19 cellular contexts compared by ENCODE assay signal in genomic region chr6:106572436-106572835, GRCh38. TPM values are rescaled to one million over a fixed set of nuclear protein-coding genes. Genes with fewer than 3 reads are reported as not detected.
DNase-seq lines count a peak whose midpoint lies in the region; ATAC-seq and TF ChIP-seq lines count a peak whose summit lies in the region.
"Had no signal": no experiment of that assay in that cellular context is flagged by ENCODE, and none has a peak within 500 bp of the region (broad histone marks: within the 10 kb centered on the region; RNA-seq: fewer than 3 reads in every experiment).

No MANE protein-coding gene starts in this region.

- peak; percentile 26 for DNase-seq in DMS53 (lab: John Stamatoyannopoulos, UW)
- no peak for DNase-seq in DMS53 treated with DMSO at 0.1 percent for 48 hours (lab: John Stamatoyannopoulos, UW; ENCODE audit: unreplicated experiment)
- DNase-seq in WTC11 (ENCODE audit: low spot score): no peak
- DNase-seq in naive B cell: no peak
- DNase-seq in DMS153 treated with DMSO at 0.1 percent for 48 hours (lab: John Stamatoyannopoulos, UW; ENCODE audit: unreplicated experiment): no peak
- DNase-seq in posterior cingulate gyrus: no peak
- no peak for DNase-seq in gastrocnemius medialis
- DNase-seq: C1 segment of cervical spinal cord, COR-L47, DMS153, NCI-H1417 treated with DMSO at 0.1 percent for 48 hours, NCI-H2029 treated with DMSO at 0.1 percent for 48 hours, NCI-H510A treated with DMSO at 0.1 percent for 48 hours, Peyer's patch, Right ventricle myocardium superior had no signal

- H3K4me3 ChIP-seq in gastrocnemius medialis: no peak overlapping the region
- H3K4me3 ChIP-seq: GM12878, Peyer's patch had no signal

- H3K36me3 ChIP-seq in gastrocnemius medialis: no peaks in the 10 kb centered on the region

- H3K27ac ChIP-seq in gastrocnemius medialis: no peak overlapping the region
- H3K27ac ChIP-seq: 22Rv1, Peyer's patch had no signal

- intact Hi-C loops in posterior cingulate gyrus (cut with DNase I): no loop called here
- intact Hi-C loops in gastrocnemius medialis (cut with DNase I; ENCODE audit: low total_unique reads): no loop called here

- TF ChIP-seq POLR2A in gastrocnemius medialis (IDR thresholded peaks at IDR 0.05): no peak

- no peaks in the 10 kb centered on the region for H3K27me3 Mint-ChIP-seq in WTC11 (ENCODE audit: low read depth)
- H3K27me3 Mint-ChIP-seq in naive B cell: no peaks in the 10 kb centered on the region
- no peaks in the 10 kb centered on the region for H3K27me3 Mint-ChIP-seq in stimulated activated memory B cell treated with anti-CD40 and anti-IgM and Interleukin-4, amounts not matched to agents 10 μg/mL and 1 μg/mL and 100 μg/mL, for 72 hours

- H3K9me3 Mint-ChIP-seq in WTC11: no peaks in the 10 kb centered on the region
- H3K9me3 Mint-ChIP-seq in naive B cell: no peaks in the 10 kb centered on the region
- H3K9me3 Mint-ChIP-seq in stimulated activated memory B cell treated with anti-CD40 and anti-IgM and Interleukin-4, amounts not matched to agents 10 μg/mL and 1 μg/mL and 100 μg/mL, for 72 hours: no peaks in the 10 kb centered on the region

- CTCF ChIA-PET in WTC11 (lab: Charles Lee): interaction anchor here (0.5 to 1.7 kb wide), 2 partner anchors 407 to 478 kb away, joined by 5 to 6 read pairs; no protein-coding TSS in a partner anchor

- no peaks in the 10 kb centered on the region for H3K9me3 ChIP-seq in gastrocnemius medialis
- H3K9me3 ChIP-seq: Peyer's patch had no signal

- TF ChIP-seq CTCF in WTC11 (IDR thresholded peaks at IDR 0.05): no peak
- no peak for TF ChIP-seq CTCF in gastrocnemius medialis (IDR thresholded peaks at IDR 0.05 in 4 of 5, conservative IDR thresholded peaks at IDR 0.05 in 1 of 5)

- H3K4me1 Mint-ChIP-seq in WTC11 (0 out of 2 replicates have a peak, but pooled peaks cover 4% of the 10 kb centered on the region), naive B cell (peaks cover 0 to 7% (median 5%) of the 10 kb centered on the region in 3 donors)
- peaks cover 11% of the 10 kb centered on the region for H3K4me1 Mint-ChIP-seq in stimulated activated memory B cell treated with anti-CD40 and anti-IgM and Interleukin-4, amounts not matched to agents 10 μg/mL and 1 μg/mL and 100 μg/mL, for 72 hours

- H3K36me3 Mint-ChIP-seq in WTC11 (peaks cover 14% of the 10 kb centered on the region), naive B cell (peaks cover 5 to 23% of the 10 kb centered on the region in 2 donors)
- H3K36me3 Mint-ChIP-seq in stimulated activated memory B cell treated with anti-CD40 and anti-IgM and Interleukin-4, amounts not matched to agents 10 μg/mL and 1 μg/mL and 100 μg/mL, for 72 hours: peaks cover 48% of the 10 kb centered on the region

- POLR2A ChIA-PET in WTC11 (lab: Charles Lee): no interaction called here

- peaks cover 0 to 18% of the 10 kb centered on the region in 2 donors for H3K4me1 ChIP-seq in gastrocnemius medialis
- H3K4me1 ChIP-seq: Peyer's patch had no signal

- in situ Hi-C loops in gastrocnemius medialis (cut with MboI; ENCODE audit: low sequenced_read_pairs in 4 of 4): loop anchor here in 3 of 4 donors (25.0 kb wide), 2 partner anchors 235 to 1135 kb away; partner anchors contain the start of gene ATG5 (in 1 of the 3)

- 0 out of 2 replicates have a peak overlapping the region, but pooled peaks have one; percentile 61 for H3K27ac Mint-ChIP-seq in WTC11
- H3K27ac Mint-ChIP-seq in naive B cell: peak overlapping the region in 4 of 6 donors; percentile 32 to 71 (median 54)
- peak overlapping the region; percentile 2 for H3K27ac Mint-ChIP-seq in stimulated activated memory B cell treated with anti-CD40 and anti-IgM and Interleukin-4, amounts not matched to agents 10 μg/mL and 1 μg/mL and 100 μg/mL, for 72 hours

- H3K27me3 ChIP-seq in gastrocnemius medialis: no peaks in the 10 kb centered on the region
- H3K27me3 ChIP-seq: Peyer's patch had no signal

- no peak; the same call in 1 of the 2 replicates for ATAC-seq in WTC11
- no peak for ATAC-seq in naive B cell (ENCODE audit: low read depth in 2 of 2)
- no peak for ATAC-seq in stimulated activated memory B cell treated with anti-CD40 and anti-IgM and Interleukin-4, amounts not matched to agents 10 μg/mL and 1 μg/mL and 100 μg/mL, for 72 hours
- ATAC-seq in gastrocnemius medialis: no peak
- ATAC-seq: GM12878, HCT116 had no signal

- H3K4me3 Mint-ChIP-seq in WTC11 (no peak overlapping the region), naive B cell (no peak overlapping the region)
- no peak overlapping the region for H3K4me3 Mint-ChIP-seq in stimulated activated memory B cell treated with anti-CD40 and anti-IgM and Interleukin-4, amounts not matched to agents 10 μg/mL and 1 μg/mL and 100 μg/mL, for 72 hours

TF ChIP-seq in WTC11, 78 proteins besides CTCF, POLR2A, EP300 and RAD21:
- no peak for TF ChIP-seq ESRRA (CRISPR knock-in tag; IDR thresholded peaks at IDR 0.05; ENCODE audit: borderline replicate concordance)
- TF ChIP-seq NFATC4 (CRISPR knock-in tag; IDR thresholded peaks at IDR 0.05): no peak
- no peak for TF ChIP-seq KAT7 (CRISPR knock-in tag; IDR thresholded peaks at IDR 0.05; ENCODE audit: borderline replicate concordance)

RNA-seq across cellular contexts. Expression of gene RTN4IP1, which starts 56.9 kb away (rescaled TPM):
- total RNA-seq in WTC11 (2021): 16.3 to 19.2 TPM (median 17.8 TPM) in 3 replicates
- polyA plus RNA-seq in naive B cell (ENCODE audit: low read depth in 6 of 6): 10 to 100 TPM; 14.1 to 38.8 (median 18.1) TPM
- 10 to 100 TPM in 1 of 4 donors, 1 to 10 TPM in 3; 5.4 to 15.3 (median 9.3) TPM for total RNA-seq in gastrocnemius medialis

RNA-seq across cellular contexts. Expression of gene QRSL1, which starts 56.9 kb away (rescaled TPM):
- total RNA-seq in WTC11 (2021) (17.2 to 17.9 TPM (median 17.7 TPM) in 3 replicates), gastrocnemius medialis (10 to 100 TPM; 17.2 to 26.7 (median 25.1) TPM)
- 10 to 100 TPM; 82.0 to 97.2 (median 88.6) TPM for polyA plus RNA-seq in naive B cell (ENCODE audit: low read depth in 6 of 6)

Comparison
In these comparisons a context has a peak if more than half of its experiments do, and no peak if none do; other contexts are left out.
1. H3K27ac Mint-ChIP-seq: peak in every context shown above with its lines; median percentile 61 in WTC11; 54 in naive B cell; 2 in stimulated activated memory B cell treated with anti-CD40 and anti-IgM and Interleukin-4, amounts not matched to agents 10 μg/mL and 1 μg/mL and 100 μg/mL, for 72 hours.